ENCODE assay signal across 8 cellular contexts in the genomic region with DNA sequence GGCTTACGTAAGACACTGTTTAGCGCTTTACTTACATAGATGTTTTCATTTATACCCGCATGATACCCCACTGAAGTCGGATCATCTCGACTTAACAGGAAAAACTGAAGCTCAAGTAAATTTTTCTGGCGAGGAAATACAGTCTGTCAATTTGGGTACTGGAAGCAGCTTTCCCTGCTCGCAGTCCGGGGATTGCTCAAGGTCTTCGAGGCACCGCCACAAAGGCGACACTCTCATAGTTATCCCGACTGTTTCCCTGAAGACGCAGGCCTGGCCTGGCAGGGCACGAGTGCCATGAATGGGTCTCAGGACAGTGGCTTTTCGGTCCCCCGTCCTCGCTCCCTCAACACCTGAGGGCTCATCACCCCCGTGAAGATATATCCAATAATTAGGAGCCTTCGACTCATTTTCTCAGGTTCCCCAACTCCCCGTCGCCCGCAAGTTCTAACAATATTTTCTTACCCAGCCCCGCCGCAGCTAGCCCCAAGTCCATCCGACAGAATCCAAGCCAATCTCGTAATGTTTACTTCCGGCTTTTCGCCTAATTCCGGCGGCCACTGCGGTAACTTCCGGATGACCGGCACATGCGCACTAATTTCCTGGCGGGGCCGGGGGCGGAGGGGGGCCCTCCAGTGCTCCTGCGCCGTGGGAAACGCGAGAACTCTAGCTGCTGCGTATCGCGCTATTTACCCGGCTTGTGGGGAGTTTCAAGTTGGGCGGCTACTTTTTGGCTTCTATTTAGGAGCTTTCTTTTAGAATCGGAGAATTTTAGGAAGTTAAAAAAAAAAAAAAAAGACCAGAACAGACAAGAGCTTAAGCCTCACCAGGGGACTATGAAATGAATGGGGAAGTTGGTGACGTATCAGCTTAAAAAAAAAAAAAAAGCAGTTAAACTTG. TPM values are rescaled to one million over a fixed set of nuclear protein-coding genes. Genes with fewer than 3 reads are reported as not detected.
DNase-seq lines count a peak whose midpoint lies in the region; ATAC-seq and TF ChIP-seq lines count a peak whose summit lies in the region.

Gene SLU7, minus strand, starts transcription at position 521 of the 897 bp plus-strand sequence. CDS start 3,787 bp downstream, outside the sequence.

- peak within 1 kb of the TSS; percentile 90 for H3K27ac ChIP-seq in thymus (ENCODE audit: low read depth)

- TF ChIP-seq CTCF in GM10248 (IDR thresholded peaks at IDR 0.05; ENCODE audit: control extremely low read depth, extremely low read depth, low read depth, missing control alignments), result no peak
- no peak for TF ChIP-seq CTCF in glutamatergic neuron (IDR thresholded peaks at IDR 0.05; ENCODE audit: partially characterized antibody, unreplicated experiment)
- no peak for TF ChIP-seq CTCF in osteocyte (IDR thresholded peaks at IDR 0.05)

- H3K4me1 Mint-ChIP-seq in activated naive CD8-positive, alpha-beta T cell (ENCODE audit: low read depth), result peaks cover 75% of the 10 kb centered on the region
- H3K4me1 Mint-ChIP-seq in glutamatergic neuron (ENCODE audit: low read depth, unreplicated experiment) (peaks cover 21% of the 10 kb centered on the region), osteocyte (ENCODE audit: unreplicated experiment) (peaks cover 49% of the 10 kb centered on the region)

- H3K27me3 Mint-ChIP-seq in activated naive CD8-positive, alpha-beta T cell, result no peaks in the 10 kb centered on the region
- H3K27me3 Mint-ChIP-seq in glutamatergic neuron (ENCODE audit: unreplicated experiment) (peaks cover 6% of the 10 kb centered on the region), osteocyte (ENCODE audit: unreplicated experiment) (no peaks in the 10 kb centered on the region)

- peak within 1 kb of the TSS; percentile 97 for H3K27ac Mint-ChIP-seq in activated naive CD8-positive, alpha-beta T cell
- peak within 1 kb of the TSS; percentile 75 for H3K27ac Mint-ChIP-seq in glutamatergic neuron (ENCODE audit: unreplicated experiment)
- H3K27ac Mint-ChIP-seq in osteocyte (ENCODE audit: unreplicated experiment), result peak within 1 kb of the TSS; percentile 97

- no peaks in the 10 kb centered on the region for H3K9me3 ChIP-seq in thymus (ENCODE audit: control insufficient read depth)

- no peaks in the 10 kb centered on the region for H3K27me3 ChIP-seq in thymus (ENCODE audit: control insufficient read depth, insufficient read depth)

- ATAC-seq in HG02623 (IDR thresholded peaks at IDR 0.05; ENCODE audit: unreplicated experiment), result peak; percentile 55

- CTCF ChIA-PET in GM10248 (lab: Yijun Ruan, JAX), result interaction anchor here (1.1 to 16.2 kb wide), 6 partner anchors 10 to 397 kb away, joined by 3 to 232 read pairs (median 5); no protein-coding TSS in a partner anchor

- peak within 1 kb of the TSS; percentile 86 for H3K4me3 ChIP-seq in thymus (ENCODE audit: low read length)

- H3K4me1 ChIP-seq in thymus (ENCODE audit: control insufficient read depth, insufficient read depth, low read length), result peaks cover 19% of the 10 kb centered on the region

- POLR2A ChIA-PET in GM10248 (lab: Yijun Ruan, JAX), result interaction anchor here (0.6 to 1.6 kb wide), 7 partner anchors 20 to 1007 kb away, joined by 3 to 8 read pairs (median 5); no protein-coding TSS in a partner anchor

- under 1% methylated on average over 48 of the region's 48 CpGs for WGBS in thymus

- no peaks in the 10 kb centered on the region for H3K36me3 ChIP-seq in thymus (ENCODE audit: control insufficient read depth, insufficient read depth)

- peaks cover 4% of the 10 kb centered on the region for H3K36me3 Mint-ChIP-seq in activated naive CD8-positive, alpha-beta T cell
- no peaks in the 10 kb centered on the region for H3K36me3 Mint-ChIP-seq in glutamatergic neuron (ENCODE audit: unreplicated experiment)
- H3K36me3 Mint-ChIP-seq in osteocyte (ENCODE audit: unreplicated experiment), result peaks cover 7% of the 10 kb centered on the region

- peak within 1 kb of the TSS; percentile 100 for H3K4me3 Mint-ChIP-seq in activated naive CD8-positive, alpha-beta T cell
- H3K4me3 Mint-ChIP-seq in glutamatergic neuron (ENCODE audit: unreplicated experiment) (peak within 1 kb of the TSS; percentile 96), osteocyte (ENCODE audit: unreplicated experiment) (peak within 1 kb of the TSS; percentile 95)

- DNase-seq in GM10248 (ENCODE audit: extremely low spot score) (peak; percentile 93), NCI-H1105 (lab: John Stamatoyannopoulos, UW) (peak; percentile 75), SKM-1 treated with dmso at 0.1 percent for 144 hours (lab: John Stamatoyannopoulos, UW; ENCODE audit: unreplicated experiment) (peak; percentile 92), glutamatergic neuron (peak; percentile 97), osteocyte (ENCODE audit: extremely low spot score, unreplicated experiment) (peak; percentile 98)

- H3K9me3 Mint-ChIP-seq in activated naive CD8-positive, alpha-beta T cell (ENCODE audit: low read depth), result no peaks in the 10 kb centered on the region
- peaks cover 3% of the 10 kb centered on the region for H3K9me3 Mint-ChIP-seq in glutamatergic neuron (ENCODE audit: unreplicated experiment)
- H3K9me3 Mint-ChIP-seq in osteocyte (ENCODE audit: unreplicated experiment), result no peaks in the 10 kb centered on the region

RNA-seq across cellular contexts. Expression of gene SLU7, which starts in this region (rescaled TPM):
- 44.7 TPM for total RNA-seq in glutamatergic neuron (ENCODE audit: unreplicated experiment)
- 34.8 and 54.1 TPM in 2 replicates for total RNA-seq in osteocyte
- polyA plus RNA-seq in thymus, result 45.3 TPM

Comparison
In these comparisons a context has a peak if more than half of its experiments do, and no peak if none do; other contexts are left out.
1. Peak in every context shown above with its lines: DNase-seq, ATAC-seq, H3K4me3 ChIP-seq and H3K27ac ChIP-seq.